In the genomic region with DNA sequence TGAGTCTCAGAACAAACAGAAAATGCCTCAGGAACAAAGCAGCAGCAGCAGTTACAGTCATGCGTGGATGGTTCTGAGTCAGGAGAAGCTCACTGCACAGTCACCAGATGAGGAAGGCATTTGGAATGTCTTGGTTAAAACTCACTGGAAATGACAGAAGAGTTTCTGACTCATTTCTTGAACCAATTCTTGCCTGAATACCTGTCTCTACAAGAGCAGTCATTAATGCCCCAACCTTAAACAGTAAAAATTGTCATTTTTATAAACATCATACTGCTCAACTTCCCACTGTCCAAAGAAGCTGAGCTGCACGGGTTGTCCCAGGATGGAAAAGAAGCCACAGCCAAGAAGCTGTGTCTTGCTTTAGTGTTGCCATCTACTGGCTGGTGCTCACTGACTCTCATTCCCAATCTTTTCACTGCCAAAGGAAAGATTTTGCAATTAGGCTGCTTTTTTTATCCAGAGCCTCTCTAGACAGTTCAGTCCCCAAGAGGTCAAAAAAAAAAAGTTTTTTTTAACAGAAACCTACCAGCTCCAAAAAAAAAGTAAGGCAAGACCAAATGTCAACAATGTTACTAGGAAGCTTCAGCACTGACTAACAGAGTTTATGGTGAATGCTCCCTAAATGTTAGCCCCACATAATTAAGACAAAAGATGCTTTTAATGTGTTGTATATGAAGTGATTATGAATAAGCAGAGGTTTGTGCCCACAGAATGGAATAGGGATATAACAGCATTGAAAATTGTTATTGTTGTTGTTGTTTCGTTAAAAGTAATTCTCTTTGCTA, we compare ENCODE assay signal across 8 cellular contexts. TPM values are rescaled to one million over a fixed set of nuclear protein-coding genes. Genes with fewer than 3 reads are reported as not detected.
DNase-seq lines count a peak whose midpoint lies in the region; ATAC-seq and TF ChIP-seq lines count a peak whose summit lies in the region.

No MANE protein-coding gene starts in this region.

- TF ChIP-seq CTCF in Loucy (conservative IDR thresholded peaks at IDR 0.05; ENCODE audit: low read length) (peak; percentile 57), gastrocnemius medialis (IDR thresholded peaks at IDR 0.05 in 4 of 5, conservative IDR thresholded peaks at IDR 0.05 in 1 of 5) (peak in 4 of 5 experiments; percentile 33 to 63 (median 48))

- intact Hi-C loops in left ventricle myocardium superior (cut with micrococcal nuclease): loop anchor here (2.0 kb wide), 1 partner anchor 339 kb away; no protein-coding TSS in a partner anchor
- intact Hi-C loops in gastrocnemius medialis (cut with DNase I; ENCODE audit: low total_unique reads): loop anchor here (1.0 to 5.0 kb wide), 4 partner anchors 41 to 342 kb away; a partner anchor contains a TSS

- no peaks in the 10 kb centered on the region for H3K4me1 Mint-ChIP-seq in activated naive CD8-positive, alpha-beta T cell treated with anti-CD3 and anti-CD28 coated beads for 36 hours

- H3K4me3 ChIP-seq in Loucy (ENCODE audit: low read length, poor library complexity, severe bottlenecking): no peak overlapping the region
- no peak overlapping the region for H3K4me3 ChIP-seq in gastrocnemius medialis

- H3K4me1 ChIP-seq in Loucy (ENCODE audit: insufficient read depth, low read length, poor library complexity, severe bottlenecking) (no peaks in the 10 kb centered on the region), gastrocnemius medialis (peaks cover 0 to 16% of the 10 kb centered on the region in 2 donors)

- H3K79me2 ChIP-seq in Loucy (ENCODE audit: insufficient read depth, low read length): no peaks in the 10 kb centered on the region

- H3K36me3 ChIP-seq in Loucy (ENCODE audit: insufficient read depth, low read length) (no peaks in the 10 kb centered on the region), gastrocnemius medialis (no peaks in the 10 kb centered on the region)

- H3K27ac Mint-ChIP-seq in activated naive CD8-positive, alpha-beta T cell treated with anti-CD3 and anti-CD28 coated beads for 36 hours: no peak overlapping the region

- no peak overlapping the region for H3K9ac ChIP-seq in Loucy (ENCODE audit: low read depth, low read length, poor library complexity, severe bottlenecking)

- ATAC-seq in left ventricle myocardium superior (peak; percentile 89), gastrocnemius medialis (peak; percentile 88), HG03565 (IDR thresholded peaks at IDR 0.05; ENCODE audit: unreplicated experiment) (no peak)

- no peaks in the 10 kb centered on the region for H3F3A ChIP-seq in Loucy (ENCODE audit: low read depth)

- no peaks in the 10 kb centered on the region for H3K9me2 ChIP-seq in Loucy (replicated peaks; ENCODE audit: low read depth, low read length)

- no peak overlapping the region for H2AFZ ChIP-seq in Loucy (ENCODE audit: low read length)

- H3K27me3 ChIP-seq in Loucy (ENCODE audit: insufficient read depth, low read length, poor library complexity, severe bottlenecking) (no peaks in the 10 kb centered on the region), gastrocnemius medialis (no peaks in the 10 kb centered on the region)

- TF ChIP-seq POLR2A in gastrocnemius medialis (IDR thresholded peaks at IDR 0.05): no peak

- in situ Hi-C loops in gastrocnemius medialis (cut with MboI; ENCODE audit: low sequenced_read_pairs in 4 of 4): loop anchor here in 1 of 4 donors (10.0 kb wide), 1 partner anchor 337 kb away; a partner anchor contains a TSS

- no peaks in the 10 kb centered on the region for H4K20me1 ChIP-seq in Loucy (ENCODE audit: insufficient read depth, low read length, poor library complexity, severe bottlenecking)

- peaks cover 10% of the 10 kb centered on the region for H3K36me3 Mint-ChIP-seq in activated naive CD8-positive, alpha-beta T cell treated with anti-CD3 and anti-CD28 coated beads for 36 hours

- H3K4me2 ChIP-seq in Loucy (ENCODE audit: low read depth, low read length, poor library complexity, severe bottlenecking): no peak overlapping the region

- H3K4me3 Mint-ChIP-seq in activated naive CD8-positive, alpha-beta T cell treated with anti-CD3 and anti-CD28 coated beads for 36 hours: no peak overlapping the region

- no peaks in the 10 kb centered on the region for H3K9me3 ChIP-seq in Loucy (ENCODE audit: insufficient read depth, low read depth, low read length)
- no peaks in the 10 kb centered on the region for H3K9me3 ChIP-seq in gastrocnemius medialis

- 39 to 44% (median 43%) methylated on average over 3 of the region's 3 CpGs for WGBS in adipose tissue, 3 donors

- H3K27me3 Mint-ChIP-seq in activated naive CD8-positive, alpha-beta T cell treated with anti-CD3 and anti-CD28 coated beads for 36 hours: no peaks in the 10 kb centered on the region

- no peaks in the 10 kb centered on the region for H3K9me3 Mint-ChIP-seq in activated naive CD8-positive, alpha-beta T cell treated with anti-CD3 and anti-CD28 coated beads for 36 hours

- DNase-seq in ELR (ENCODE audit: low read depth) (peak; percentile 99), left ventricle myocardium superior (no peak), gastrocnemius medialis (peak; percentile 33), 8988T (no peak)
- DNase-seq in activated naive CD8-positive, alpha-beta T cell treated with anti-CD3 and anti-CD28 coated beads for 36 hours: no peak

- peak overlapping the region; percentile 28 for H3K27ac ChIP-seq in adipose tissue (ENCODE audit: low read depth, low read length)
- H3K27ac ChIP-seq in gastrocnemius medialis: peak overlapping the region in 1 of 4 donors; percentile 30

RNA-seq across cellular contexts. Expression of a gene that starts 40.4 kb away (rescaled TPM):
- polyA plus RNA-seq in adipose tissue: 1 to 10 TPM; 3.0 to 4.3 (median 3.3) TPM
- total RNA-seq in left ventricle myocardium superior (2.7 TPM), gastrocnemius medialis (10 to 100 TPM in 2 of 4 donors, 1 to 10 TPM in 2; 5.1 to 17.9 (median 11.0) TPM)
- total RNA-seq in activated naive CD8-positive, alpha-beta T cell treated with anti-CD3 and anti-CD28 coated beads for 36 hours: 10 to 100 TPM; 12.9 to 13.4 TPM

Comparison
In these comparisons a context has a peak if more than half of its experiments do, and no peak if none do; other contexts are left out.
1. DNase-seq: peak in ELR (single experiment) and gastrocnemius medialis (2 of 2); none in left ventricle myocardium superior (single experiment), 8988T (single experiment) and activated naive CD8-positive, alpha-beta T cell treated with anti-CD3 and anti-CD28 coated beads for 36 hours (single experiment).